Comparison of ENCODE assay signal across 1 cellular context in the genomic region with DNA sequence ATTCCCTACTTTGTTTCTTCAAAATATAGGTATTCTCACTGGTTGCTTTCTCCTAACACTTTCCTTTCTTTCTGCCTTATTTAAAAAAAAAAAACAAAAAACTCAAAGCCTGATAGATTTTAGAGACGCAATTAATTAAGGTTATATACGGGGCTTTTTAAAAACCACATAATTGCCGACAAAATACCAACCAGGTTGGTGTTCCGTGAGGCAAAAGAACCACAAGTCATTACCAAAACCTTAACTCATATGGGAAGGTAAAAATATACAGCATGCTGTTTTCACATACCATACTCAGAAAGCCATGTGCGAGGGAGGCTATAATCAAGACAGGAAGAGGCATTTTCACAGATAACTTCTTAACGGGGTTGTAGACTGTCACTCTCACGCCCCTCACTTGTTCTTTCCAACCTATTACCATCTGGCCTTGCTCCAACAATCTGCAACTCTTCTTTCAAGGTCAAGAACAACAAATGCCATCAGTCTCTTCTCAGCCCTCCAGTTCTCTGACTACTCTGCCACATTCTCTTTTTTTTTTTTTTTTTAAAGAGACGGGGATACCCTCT.
TF ChIP-seq lines count a peak whose summit lies in the region.

No MANE protein-coding gene starts in this region.

TF ChIP-seq in GM23338, 12 proteins besides CTCF, POLR2A, EP300 and RAD21 (continued from another document):
- TF ChIP-seq, protein P1, sequence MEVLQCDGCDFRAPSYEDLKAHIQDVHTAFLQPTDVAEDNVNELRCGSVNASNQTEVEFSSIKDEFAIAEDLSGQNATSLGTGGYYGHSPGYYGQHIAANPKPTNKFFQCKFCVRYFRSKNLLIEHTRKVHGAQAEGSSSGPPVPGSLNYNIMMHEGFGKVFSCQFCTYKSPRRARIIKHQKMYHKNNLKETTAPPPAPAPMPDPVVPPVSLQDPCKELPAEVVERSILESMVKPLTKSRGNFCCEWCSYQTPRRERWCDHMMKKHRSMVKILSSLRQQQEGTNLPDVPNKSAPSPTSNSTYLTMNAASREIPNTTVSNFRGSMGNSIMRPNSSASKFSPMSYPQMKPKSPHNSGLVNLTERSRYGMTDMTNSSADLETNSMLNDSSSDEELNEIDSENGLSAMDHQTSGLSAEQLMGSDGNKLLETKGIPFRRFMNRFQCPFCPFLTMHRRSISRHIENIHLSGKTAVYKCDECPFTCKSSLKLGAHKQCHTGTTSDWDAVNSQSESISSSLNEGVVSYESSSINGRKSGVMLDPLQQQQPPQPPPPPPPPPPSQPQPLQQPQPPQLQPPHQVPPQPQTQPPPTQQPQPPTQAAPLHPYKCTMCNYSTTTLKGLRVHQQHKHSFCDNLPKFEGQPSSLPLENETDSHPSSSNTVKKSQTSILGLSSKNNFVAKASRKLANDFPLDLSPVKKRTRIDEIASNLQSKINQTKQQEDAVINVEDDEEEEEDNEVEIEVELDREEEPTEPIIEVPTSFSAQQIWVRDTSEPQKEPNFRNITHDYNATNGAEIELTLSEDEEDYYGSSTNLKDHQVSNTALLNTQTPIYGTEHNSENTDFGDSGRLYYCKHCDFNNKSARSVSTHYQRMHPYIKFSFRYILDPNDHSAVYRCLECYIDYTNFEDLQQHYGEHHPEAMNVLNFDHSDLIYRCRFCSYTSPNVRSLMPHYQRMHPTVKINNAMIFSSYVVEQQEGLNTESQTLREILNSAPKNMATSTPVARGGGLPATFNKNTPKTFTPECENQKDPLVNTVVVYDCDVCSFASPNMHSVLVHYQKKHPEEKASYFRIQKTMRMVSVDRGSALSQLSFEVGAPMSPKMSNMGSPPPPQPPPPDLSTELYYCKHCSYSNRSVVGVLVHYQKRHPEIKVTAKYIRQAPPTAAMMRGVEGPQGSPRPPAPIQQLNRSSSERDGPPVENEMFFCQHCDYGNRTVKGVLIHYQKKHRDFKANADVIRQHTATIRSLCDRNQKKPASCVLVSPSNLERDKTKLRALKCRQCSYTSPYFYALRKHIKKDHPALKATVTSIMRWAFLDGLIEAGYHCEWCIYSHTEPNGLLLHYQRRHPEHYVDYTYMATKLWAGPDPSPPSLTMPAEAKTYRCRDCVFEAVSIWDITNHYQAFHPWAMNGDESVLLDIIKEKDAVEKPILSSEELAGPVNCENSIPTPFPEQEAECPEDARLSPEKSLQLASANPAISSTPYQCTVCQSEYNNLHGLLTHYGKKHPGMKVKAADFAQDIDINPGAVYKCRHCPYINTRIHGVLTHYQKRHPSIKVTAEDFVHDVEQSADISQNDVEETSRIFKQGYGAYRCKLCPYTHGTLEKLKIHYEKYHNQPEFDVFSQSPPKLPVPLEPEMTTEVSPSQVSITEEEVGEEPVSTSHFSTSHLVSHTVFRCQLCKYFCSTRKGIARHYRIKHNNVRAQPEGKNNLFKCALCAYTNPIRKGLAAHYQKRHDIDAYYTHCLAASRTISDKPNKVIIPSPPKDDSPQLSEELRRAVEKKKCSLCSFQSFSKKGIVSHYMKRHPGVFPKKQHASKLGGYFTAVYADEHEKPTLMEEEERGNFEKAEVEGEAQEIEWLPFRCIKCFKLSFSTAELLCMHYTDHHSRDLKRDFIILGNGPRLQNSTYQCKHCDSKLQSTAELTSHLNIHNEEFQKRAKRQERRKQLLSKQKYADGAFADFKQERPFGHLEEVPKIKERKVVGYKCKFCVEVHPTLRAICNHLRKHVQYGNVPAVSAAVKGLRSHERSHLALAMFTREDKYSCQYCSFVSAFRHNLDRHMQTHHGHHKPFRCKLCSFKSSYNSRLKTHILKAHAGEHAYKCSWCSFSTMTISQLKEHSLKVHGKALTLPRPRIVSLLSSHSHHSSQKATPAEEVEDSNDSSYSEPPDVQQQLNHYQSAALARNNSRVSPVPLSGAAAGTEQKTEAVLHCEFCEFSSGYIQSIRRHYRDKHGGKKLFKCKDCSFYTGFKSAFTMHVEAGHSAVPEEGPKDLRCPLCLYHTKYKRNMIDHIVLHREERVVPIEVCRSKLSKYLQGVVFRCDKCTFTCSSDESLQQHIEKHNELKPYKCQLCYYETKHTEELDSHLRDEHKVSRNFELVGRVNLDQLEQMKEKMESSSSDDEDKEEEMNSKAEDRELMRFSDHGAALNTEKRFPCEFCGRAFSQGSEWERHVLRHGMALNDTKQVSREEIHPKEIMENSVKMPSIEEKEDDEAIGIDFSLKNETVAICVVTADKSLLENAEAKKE (CRISPR knock-in tag; IDR thresholded peaks at IDR 0.05), result no peak
- TF ChIP-seq, protein P2, sequence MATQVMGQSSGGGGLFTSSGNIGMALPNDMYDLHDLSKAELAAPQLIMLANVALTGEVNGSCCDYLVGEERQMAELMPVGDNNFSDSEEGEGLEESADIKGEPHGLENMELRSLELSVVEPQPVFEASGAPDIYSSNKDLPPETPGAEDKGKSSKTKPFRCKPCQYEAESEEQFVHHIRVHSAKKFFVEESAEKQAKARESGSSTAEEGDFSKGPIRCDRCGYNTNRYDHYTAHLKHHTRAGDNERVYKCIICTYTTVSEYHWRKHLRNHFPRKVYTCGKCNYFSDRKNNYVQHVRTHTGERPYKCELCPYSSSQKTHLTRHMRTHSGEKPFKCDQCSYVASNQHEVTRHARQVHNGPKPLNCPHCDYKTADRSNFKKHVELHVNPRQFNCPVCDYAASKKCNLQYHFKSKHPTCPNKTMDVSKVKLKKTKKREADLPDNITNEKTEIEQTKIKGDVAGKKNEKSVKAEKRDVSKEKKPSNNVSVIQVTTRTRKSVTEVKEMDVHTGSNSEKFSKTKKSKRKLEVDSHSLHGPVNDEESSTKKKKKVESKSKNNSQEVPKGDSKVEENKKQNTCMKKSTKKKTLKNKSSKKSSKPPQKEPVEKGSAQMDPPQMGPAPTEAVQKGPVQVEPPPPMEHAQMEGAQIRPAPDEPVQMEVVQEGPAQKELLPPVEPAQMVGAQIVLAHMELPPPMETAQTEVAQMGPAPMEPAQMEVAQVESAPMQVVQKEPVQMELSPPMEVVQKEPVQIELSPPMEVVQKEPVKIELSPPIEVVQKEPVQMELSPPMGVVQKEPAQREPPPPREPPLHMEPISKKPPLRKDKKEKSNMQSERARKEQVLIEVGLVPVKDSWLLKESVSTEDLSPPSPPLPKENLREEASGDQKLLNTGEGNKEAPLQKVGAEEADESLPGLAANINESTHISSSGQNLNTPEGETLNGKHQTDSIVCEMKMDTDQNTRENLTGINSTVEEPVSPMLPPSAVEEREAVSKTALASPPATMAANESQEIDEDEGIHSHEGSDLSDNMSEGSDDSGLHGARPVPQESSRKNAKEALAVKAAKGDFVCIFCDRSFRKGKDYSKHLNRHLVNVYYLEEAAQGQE (IDR thresholded peaks at IDR 0.05; ENCODE audit: unreplicated experiment), result no peak
- TF ChIP-seq ZNF114 (CRISPR knock-in tag; IDR thresholded peaks at IDR 0.05) (no peak), CREB1 (CRISPR knock-in tag; IDR thresholded peaks at IDR 0.05; ENCODE audit: low read depth) (no peak), NANOG (IDR thresholded peaks at IDR 0.05; ENCODE audit: borderline replicate concordance) (no peak), JUNB (IDR thresholded peaks at IDR 0.05; ENCODE audit: unreplicated experiment) (no peak), STAT1 (IDR thresholded peaks at IDR 0.05; ENCODE audit: unreplicated experiment) (no peak)
- TF ChIP-seq, protein P3, sequence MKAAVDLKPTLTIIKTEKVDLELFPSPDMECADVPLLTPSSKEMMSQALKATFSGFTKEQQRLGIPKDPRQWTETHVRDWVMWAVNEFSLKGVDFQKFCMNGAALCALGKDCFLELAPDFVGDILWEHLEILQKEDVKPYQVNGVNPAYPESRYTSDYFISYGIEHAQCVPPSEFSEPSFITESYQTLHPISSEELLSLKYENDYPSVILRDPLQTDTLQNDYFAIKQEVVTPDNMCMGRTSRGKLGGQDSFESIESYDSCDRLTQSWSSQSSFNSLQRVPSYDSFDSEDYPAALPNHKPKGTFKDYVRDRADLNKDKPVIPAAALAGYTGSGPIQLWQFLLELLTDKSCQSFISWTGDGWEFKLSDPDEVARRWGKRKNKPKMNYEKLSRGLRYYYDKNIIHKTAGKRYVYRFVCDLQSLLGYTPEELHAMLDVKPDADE (IDR thresholded peaks at IDR 0.05), result no peak
